Comparison of ENCODE assay signal across 10 cellular contexts in the genomic region with DNA sequence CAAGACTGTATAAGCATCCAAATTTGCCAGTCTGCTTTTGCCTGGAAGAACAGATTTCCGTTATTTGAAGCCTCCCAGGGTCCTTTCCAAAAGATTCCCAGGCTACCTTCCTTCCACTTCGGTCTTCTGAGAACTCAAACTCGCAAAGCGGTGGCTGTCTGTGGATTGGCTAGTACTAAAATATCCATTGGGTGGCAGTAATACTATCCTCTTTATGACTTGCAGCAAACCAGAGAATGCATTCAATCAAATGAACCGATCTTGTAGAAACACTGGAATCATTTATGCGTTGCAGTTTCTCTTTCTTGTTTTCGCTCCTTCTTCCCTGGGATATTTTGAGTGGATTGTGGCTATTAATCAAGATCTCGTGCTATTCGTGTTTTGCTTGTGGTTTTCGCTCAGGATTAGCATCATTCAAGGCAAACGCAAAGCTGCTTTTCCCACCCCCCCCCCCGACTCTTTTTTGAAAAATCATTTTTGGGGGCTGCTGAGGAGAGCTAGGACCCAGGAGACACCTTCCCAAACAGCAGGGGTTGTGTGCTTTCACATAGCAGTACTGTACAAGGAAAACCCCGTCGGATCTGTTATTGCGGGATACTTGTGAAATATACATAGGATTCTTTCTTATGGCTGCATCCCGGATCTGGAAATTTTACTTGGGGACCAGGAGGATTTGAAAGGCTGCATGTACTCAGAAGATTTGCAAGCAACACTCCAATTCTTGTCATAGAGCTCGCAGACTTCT. TPM values are rescaled to one million over a fixed set of nuclear protein-coding genes. Genes with fewer than 3 reads are reported as not detected.
DNase-seq lines count a peak whose midpoint lies in the region; ATAC-seq and TF ChIP-seq lines count a peak whose summit lies in the region.
"Had no signal": no experiment of that assay in that cellular context is flagged by ENCODE, and none has a peak within 500 bp of the region (broad histone marks: within the 10 kb centered on the region; RNA-seq: fewer than 3 reads in every experiment).

A gene (plus strand): TSS at position 556 of the 745 bp plus-strand sequence.

- H3K27me3 ChIP-seq in AG04450 (ENCODE audit: control insufficient read depth, insufficient read depth, low read length) (no peaks in the 10 kb centered on the region), muscle layer of colon (ENCODE audit: control insufficient read depth in 1 of 2, insufficient read depth in 2 of 2, low read length in 2 of 2) (peaks cover 0 to 7% of the 10 kb centered on the region in 2 donors)

- CTCF ChIA-PET in AG04450 (lab: Charles Lee) = interaction anchor here (0.6 to 0.8 kb wide), 4 partner anchors 29 to 1696 kb away, joined by 3 read pairs; no protein-coding TSS in a partner anchor
- CTCF ChIA-PET in activated CD8-positive, alpha-beta memory T cell treated with anti-CD3 and anti-CD28 coated beads, Interleukin-2, amount 10 ng/mL, durations not matched to agents 7 days and 5 days (lab: Charles Lee) = no interaction called here

- POLR2A ChIA-PET in AG04450 (lab: Yijun Ruan, JAX) = interaction anchor here (0.6 kb wide), 1 partner anchor 454 kb away, joined by 3 read pairs; no protein-coding TSS in a partner anchor

- peak; percentile 30 for TF ChIP-seq CTCF in AG04450 (IDR thresholded peaks at IDR 0.05; ENCODE audit: low read depth, low read length)

- H3K4me3 ChIP-seq in AG04450 (ENCODE audit: low read depth, low read length) (peak within 1 kb of the TSS; percentile 71), muscle layer of colon (ENCODE audit: low read depth in 1 of 2, low read length in 2 of 2) (peak within 1 kb of the TSS; percentile 14 to 55)

- peak; percentile 41 for DNase-seq in AG04450 (ENCODE audit: low read depth, low spot score)
- DNase-seq in NCI-H2227 (lab: John Stamatoyannopoulos, UW; ENCODE audit: unreplicated experiment) = peak; percentile 25
- DNase-seq in activated CD4-positive, alpha-beta T cell treated with anti-CD3 and anti-CD28 coated beads, Interleukin-2, amount 50 U/mL, for 1 hour = no peak
- no peak for DNase-seq in activated CD8-positive, alpha-beta memory T cell treated with anti-CD3 and anti-CD28 coated beads, Interleukin-2, amount 10 ng/mL, durations not matched to agents 7 days and 5 days
- DNase-seq: activated B cell treated with CpG ODN at 0.5 μM for 24 hours, DND-41 had no signal

- H3K4me1 Mint-ChIP-seq in activated CD8-positive, alpha-beta memory T cell treated with anti-CD3 and anti-CD28 coated beads, Interleukin-2, amount 10 ng/mL, durations not matched to agents 7 days and 5 days = no peaks in the 10 kb centered on the region
- H3K4me1 Mint-ChIP-seq: activated B cell treated with CpG ODN at 0.5 μM for 24 hours had no signal

- ATAC-seq in esophagus mucosa (peak; percentile 57), HG02885 (IDR thresholded peaks at IDR 0.05; ENCODE audit: poor library complexity, unreplicated experiment) (no peak), GM21529 (IDR thresholded peaks at IDR 0.05; ENCODE audit: unreplicated experiment) (no peak)
- ATAC-seq in activated CD8-positive, alpha-beta memory T cell treated with anti-CD3 and anti-CD28 coated beads, Interleukin-2, amount 10 ng/mL, durations not matched to agents 7 days and 5 days = no peak

- H3K9me3 Mint-ChIP-seq in activated CD8-positive, alpha-beta memory T cell treated with anti-CD3 and anti-CD28 coated beads, Interleukin-2, amount 10 ng/mL, durations not matched to agents 7 days and 5 days (ENCODE audit: low read depth) = no peaks in the 10 kb centered on the region
- H3K9me3 Mint-ChIP-seq: activated B cell treated with CpG ODN at 0.5 μM for 24 hours had no signal

- H3K4me1 ChIP-seq in muscle layer of colon (ENCODE audit: insufficient read depth, low read length) = no peaks in the 10 kb centered on the region

- H3K9me3 ChIP-seq in AG04450 (ENCODE audit: control insufficient read depth, insufficient read depth, low read length) (no peaks in the 10 kb centered on the region), muscle layer of colon (ENCODE audit: low read length) (no peaks in the 10 kb centered on the region)

- H3K9ac ChIP-seq in muscle layer of colon (ENCODE audit: low read length) = no peak within 1 kb of the TSS

- H3K36me3 Mint-ChIP-seq in activated CD8-positive, alpha-beta memory T cell treated with anti-CD3 and anti-CD28 coated beads, Interleukin-2, amount 10 ng/mL, durations not matched to agents 7 days and 5 days = no peaks in the 10 kb centered on the region

- H3K27ac Mint-ChIP-seq in activated CD8-positive, alpha-beta memory T cell treated with anti-CD3 and anti-CD28 coated beads, Interleukin-2, amount 10 ng/mL, durations not matched to agents 7 days and 5 days = no peak within 1 kb of the TSS
- H3K27ac Mint-ChIP-seq: activated B cell treated with CpG ODN at 0.5 μM for 24 hours had no signal

- H3K4me3 Mint-ChIP-seq in activated CD8-positive, alpha-beta memory T cell treated with anti-CD3 and anti-CD28 coated beads, Interleukin-2, amount 10 ng/mL, durations not matched to agents 7 days and 5 days = no peak within 1 kb of the TSS
- H3K4me3 Mint-ChIP-seq: activated B cell treated with CpG ODN at 0.5 μM for 24 hours had no signal

- H3K36me3 ChIP-seq in muscle layer of colon (ENCODE audit: insufficient read depth, low read length) = no peaks in the 10 kb centered on the region

- H3K27me3 Mint-ChIP-seq in activated CD8-positive, alpha-beta memory T cell treated with anti-CD3 and anti-CD28 coated beads, Interleukin-2, amount 10 ng/mL, durations not matched to agents 7 days and 5 days = no peaks in the 10 kb centered on the region
- H3K27me3 Mint-ChIP-seq: activated B cell treated with CpG ODN at 0.5 μM for 24 hours had no signal

- peak within 1 kb of the TSS; percentile 39 for H3K27ac ChIP-seq in AG04450 (ENCODE audit: low read depth, low read length)
- H3K27ac ChIP-seq in muscle layer of colon (ENCODE audit: low read depth, low read length) = no peak within 1 kb of the TSS

RNA-seq across cellular contexts. Expression of the gene that starts here (rescaled TPM):
- polyA plus RNA-seq in AG04450 (2011; rRNA removed) = 0.68 and 0.93 TPM in 2 replicates
- polyA minus RNA-seq in AG04450 (2011; rRNA and poly(A)+ RNA removed) = 2.3 and 3.7 TPM in 2 replicates
- total RNA-seq in esophagus mucosa = 0.12 TPM
- total RNA-seq in activated CD8-positive, alpha-beta memory T cell treated with anti-CD3 and anti-CD28 coated beads, Interleukin-2, amount 10 ng/mL, durations not matched to agents 7 days and 5 days = not detected
- total RNA-seq: activated B cell treated with CpG ODN at 0.5 μM for 24 hours had no signal

Comparison
In these comparisons a context has a peak if more than half of its experiments do, and no peak if none do; other contexts are left out.
1. Peak in ATAC-seq in esophagus mucosa; RNA of the gene not detected or under 1 TPM.
2. DNase-seq: peak in AG04450 (single experiment) and NCI-H2227 (single experiment); none in activated CD4-positive, alpha-beta T cell treated with anti-CD3 and anti-CD28 coated beads, Interleukin-2, amount 50 U/mL, for 1 hour (single experiment) and activated CD8-positive, alpha-beta memory T cell treated with anti-CD3 and anti-CD28 coated beads, Interleukin-2, amount 10 ng/mL, durations not matched to agents 7 days and 5 days (single experiment).